37 cellular contexts compared by ENCODE assay signal in the genomic region with DNA sequence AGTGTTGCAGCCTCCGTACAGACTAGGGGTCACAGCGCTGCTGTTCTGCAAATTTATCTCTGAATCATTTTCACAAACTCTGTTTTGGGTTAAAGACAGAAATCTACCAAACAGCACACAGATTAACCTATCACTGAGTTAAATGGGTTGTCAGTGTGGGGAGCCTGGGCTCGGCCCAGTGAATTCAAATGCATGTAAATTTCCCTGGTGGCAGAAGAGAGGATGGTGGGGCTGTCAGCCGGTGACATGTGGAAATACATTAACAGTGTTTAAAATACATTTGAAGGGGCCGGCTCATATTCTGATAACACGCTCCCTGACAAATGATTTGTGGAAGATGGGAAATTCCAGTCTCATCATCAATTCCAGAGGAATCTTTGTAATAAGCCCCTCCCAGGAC.
"Had no signal": no experiment of that assay in that cellular context is flagged by ENCODE, and none has a peak within 500 bp of the region (broad histone marks: within the 10 kb centered on the region; RNA-seq: fewer than 3 reads in every experiment).

No MANE protein-coding gene starts in this region.

- H3K36me3 Mint-ChIP-seq: activated naive CD4-positive, alpha-beta T cell treated with anti-CD3 and anti-CD28 coated beads, Interleukin-2, amount 10 ng/mL, durations not matched to agents 7 days and 5 days; activated naive CD4-positive, alpha-beta T cell treated with anti-CD3 and anti-CD28 coated beads, Interleukin-2, amount 50 U/mL, for 24 hours; activated naive CD4-positive, alpha-beta T cell treated with anti-CD3 and anti-CD28 coated beads, Interleukin-2, amount 50 U/mL, for 72 hours; activated naive CD8-positive, alpha-beta T cell; activated naive CD8-positive, alpha-beta T cell treated with anti-CD3 and anti-CD28 coated beads, Interleukin-2, amount 10 ng/mL, durations not matched to agents 7 days and 5 days; brain had no signal

- H3K4me3 Mint-ChIP-seq: activated naive CD4-positive, alpha-beta T cell treated with anti-CD3 and anti-CD28 coated beads for 36 hours; activated naive CD4-positive, alpha-beta T cell treated with anti-CD3 and anti-CD28 coated beads, Interleukin-2, amount 10 ng/mL, durations not matched to agents 7 days and 5 days; activated naive CD4-positive, alpha-beta T cell treated with anti-CD3 and anti-CD28 coated beads, Interleukin-2, amount 50 U/mL, for 24 hours; activated naive CD8-positive, alpha-beta T cell; activated naive CD8-positive, alpha-beta T cell treated with anti-CD3 and anti-CD28 coated beads, Interleukin-2, amount 10 ng/mL, durations not matched to agents 7 days and 5 days; activated naive CD8-positive, alpha-beta T cell treated with anti-CD3 and anti-CD28 coated beads, Interleukin-2, amount 50 U/mL, for 24 hours; activated T-cell treated with anti-CD3 and anti-CD28 coated beads, Interleukin-2, amount 50 U/mL, for 24 hours; activated T-cell treated with anti-CD3 and anti-CD28 coated beads, Interleukin-2, amount 50 U/mL, for 4 hours; activated T-cell treated with anti-CD3 and anti-CD28 coated beads, Interleukin-2, amount 50 U/mL, for 72 hours; activated T-helper 1 cell treated with anti-CD3 and anti-CD28 coated beads, Interleukin-12 subunit alpha, Interleukin-12 subunit beta, Interleukin-2, Interleukin-4 antibody, amounts not matched to agents 30 ng/mL and 10 ng/mL and 1 ng/mL, durations not matched to agents 14 hours and 24 hours and 36 hours; activated T-helper 17 cell treated with anti-CD3 and anti-CD28 coated beads, Interleukin-2, amount 50 U/mL, for 72 hours; brain; central memory CD8-positive, alpha-beta T cell had no signal

- H3K27ac ChIP-seq: adrenal gland, ascending aorta, body of pancreas, brain microvascular endothelial cell, breast epithelium, cardiac muscle cell had no signal

- H3K4me3 ChIP-seq: adrenal gland, ascending aorta, body of pancreas, breast epithelium, cardiac muscle cell had no signal

- H3K27ac Mint-ChIP-seq: activated naive CD4-positive, alpha-beta T cell treated with anti-CD3 and anti-CD28 coated beads for 36 hours; activated naive CD4-positive, alpha-beta T cell treated with anti-CD3 and anti-CD28 coated beads, Interleukin-2, amount 10 ng/mL, durations not matched to agents 7 days and 5 days; activated naive CD4-positive, alpha-beta T cell treated with anti-CD3 and anti-CD28 coated beads, Interleukin-2, amount 50 U/mL, for 24 hours; activated naive CD4-positive, alpha-beta T cell treated with anti-CD3 and anti-CD28 coated beads, Interleukin-2, amount 50 U/mL, for 72 hours; activated naive CD8-positive, alpha-beta T cell; activated naive CD8-positive, alpha-beta T cell treated with anti-CD3 and anti-CD28 coated beads, Interleukin-2, amount 10 ng/mL, durations not matched to agents 7 days and 5 days; activated naive CD8-positive, alpha-beta T cell treated with anti-CD3 and anti-CD28 coated beads, Interleukin-2, amount 50 U/mL, for 24 hours; activated T-cell treated with anti-CD3 and anti-CD28 coated beads, Interleukin-2, amount 50 U/mL, for 24 hours; activated T-cell treated with anti-CD3 and anti-CD28 coated beads, Interleukin-2, amount 50 U/mL, for 72 hours; activated T-helper 1 cell treated with anti-CD3 and anti-CD28 coated beads, Interleukin-12 subunit alpha, Interleukin-12 subunit beta, Interleukin-2, Interleukin-4 antibody, amounts not matched to agents 30 ng/mL and 10 ng/mL and 1 ng/mL, durations not matched to agents 14 hours and 24 hours and 36 hours; activated T-helper 17 cell treated with anti-CD3 and anti-CD28 coated beads, Interleukin-2, amount 50 U/mL, for 72 hours; activated T-helper 2 cell treated with anti-CD3 and anti-CD28 coated beads, Interferon-gamma antibody, Interleukin-2, Interleukin-4, amounts not matched to agents 10 μg/mL and 5 μg/mL and 100 μg/mL, durations not matched to agents 14 hours and 24 hours and 36 hours; brain had no signal

- H3K4me1 ChIP-seq: adrenal gland, ascending aorta, body of pancreas, breast epithelium had no signal

- H3K9me3 ChIP-seq: adrenal gland, ascending aorta, body of pancreas, breast epithelium had no signal

- H3K36me3 ChIP-seq: adrenal gland, ascending aorta, brain microvascular endothelial cell, breast epithelium, cardiac muscle cell had no signal

- H3K27me3 ChIP-seq: adrenal gland, ascending aorta, body of pancreas, brain microvascular endothelial cell, cardiac muscle cell had no signal

- DNase-seq: activated effector memory CD4-positive, alpha-beta T cell treated with anti-CD3 and anti-CD28 coated beads, Interleukin-2, amount 50 U/mL, for 16 hours; activated effector memory CD4-positive, alpha-beta T cell treated with Interleukin-2 at 50 U/mL for 16 hours; activated gamma-delta T cell; activated gamma-delta T cell treated with Interleukin-2 at 50 U/mL for 16 hours; activated naive CD4-positive, alpha-beta T cell; activated naive CD4-positive, alpha-beta T cell treated with anti-CD3 and anti-CD28 coated beads for 36 hours; activated naive CD4-positive, alpha-beta T cell treated with anti-CD3 and anti-CD28 coated beads, Interleukin-2, amount 10 ng/mL, durations not matched to agents 7 days and 5 days; activated naive CD4-positive, alpha-beta T cell treated with anti-CD3 and anti-CD28 coated beads, Interleukin-2, amount 50 U/mL, for 16 hours; activated naive CD4-positive, alpha-beta T cell treated with Interleukin-2 at 50 U/mL for 16 hours; activated naive CD8-positive, alpha-beta T cell treated with anti-CD3 and anti-CD28 coated beads, Interleukin-2, amount 10 ng/mL, durations not matched to agents 7 days and 5 days; activated naive CD8-positive, alpha-beta T cell treated with anti-CD3 and anti-CD28 coated beads, Interleukin-2, amount 50 U/mL, for 24 hours; activated T-cell treated with anti-CD3 and anti-CD28 coated beads, Interleukin-2, amount 50 U/mL, for 1 hour; activated T-cell treated with anti-CD3 and anti-CD28 coated beads, Interleukin-2, amount 50 U/mL, for 24 hours; activated T-cell treated with anti-CD3 and anti-CD28 coated beads, Interleukin-2, amount 50 U/mL, for 4 hours; activated T-cell treated with anti-CD3 and anti-CD28 coated beads, Interleukin-2, amount 50 U/mL, for 48 hours; activated T-cell treated with anti-CD3 and anti-CD28 coated beads, Interleukin-2, amount 50 U/mL, for 72 hours; adrenal gland; amniotic stem cell; amygdala; anterior cingulate cortex; aorta; body of pancreas; brain microvascular endothelial cell; caudate nucleus; central memory CD4-positive, alpha-beta T cell; cerebellar nuclear complex had no signal

- H3K4me1 Mint-ChIP-seq: activated naive CD4-positive, alpha-beta T cell treated with anti-CD3 and anti-CD28 coated beads, Interleukin-2, amount 10 ng/mL, durations not matched to agents 7 days and 5 days; activated naive CD4-positive, alpha-beta T cell treated with anti-CD3 and anti-CD28 coated beads, Interleukin-2, amount 50 U/mL, for 24 hours; activated naive CD8-positive, alpha-beta T cell treated with anti-CD3 and anti-CD28 coated beads, Interleukin-2, amount 10 ng/mL, durations not matched to agents 7 days and 5 days; activated naive CD8-positive, alpha-beta T cell treated with anti-CD3 and anti-CD28 coated beads, Interleukin-2, amount 50 U/mL, for 24 hours; activated T-helper 17 cell treated with anti-CD3 and anti-CD28 coated beads, Interleukin-2, amount 50 U/mL, for 72 hours; central memory CD8-positive, alpha-beta T cell had no signal

- H3K9me3 Mint-ChIP-seq: activated naive CD4-positive, alpha-beta T cell treated with anti-CD3 and anti-CD28 coated beads for 36 hours; activated naive CD4-positive, alpha-beta T cell treated with anti-CD3 and anti-CD28 coated beads, Interleukin-2, amount 50 U/mL, for 24 hours; activated T-cell treated with anti-CD3 and anti-CD28 coated beads, Interleukin-2, amount 50 U/mL, for 24 hours; activated T-cell treated with anti-CD3 and anti-CD28 coated beads, Interleukin-2, amount 50 U/mL, for 4 hours; activated T-helper 1 cell treated with anti-CD3 and anti-CD28 coated beads, Interleukin-12 subunit alpha, Interleukin-12 subunit beta, Interleukin-2, Interleukin-4 antibody, amounts not matched to agents 30 ng/mL and 10 ng/mL and 1 ng/mL, durations not matched to agents 14 hours and 24 hours and 36 hours had no signal

- H3K27me3 Mint-ChIP-seq: activated naive CD8-positive, alpha-beta T cell treated with anti-CD3 and anti-CD28 coated beads, Interleukin-2, amount 10 ng/mL, durations not matched to agents 7 days and 5 days had no signal
